22 cellular contexts compared by ENCODE assay signal in the genomic region with DNA sequence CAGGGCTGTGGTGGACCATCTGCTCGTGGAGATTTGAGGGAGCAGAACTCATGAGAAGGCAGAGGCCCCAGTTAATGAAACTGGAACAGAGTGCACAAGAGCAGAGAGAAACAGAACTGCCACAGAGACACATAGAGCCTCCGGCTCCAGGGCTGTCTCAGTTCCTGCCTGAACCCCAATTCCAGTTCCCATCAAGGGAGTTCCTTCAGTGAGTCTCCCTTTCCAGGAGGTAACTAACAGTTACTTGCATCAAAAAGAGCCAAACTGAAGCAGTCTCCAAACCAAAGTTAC. TPM values are rescaled to one million over a fixed set of nuclear protein-coding genes. Genes with fewer than 3 reads are reported as not detected.
A peak's percentile ranks its signal among the peaks of the same experiment; 100 is the strongest.
DNase-seq lines count a peak whose midpoint lies in the region; ATAC-seq and TF ChIP-seq lines count a peak whose summit lies in the region.
"Had no signal": no experiment of that assay in that cellular context is flagged by ENCODE, and none has a peak within 500 bp of the region (broad histone marks: within the 10 kb centered on the region; RNA-seq: fewer than 3 reads in every experiment).

No MANE protein-coding gene starts in this region.

- POLR2A ChIA-PET in activated CD4-positive, alpha-beta memory T cell treated with anti-CD3 and anti-CD28 coated beads, Interleukin-2, amount 10 ng/mL, durations not matched to agents 7 days and 5 days (lab: Charles Lee): no interaction called here
- POLR2A ChIA-PET in GM10248 (lab: Yijun Ruan, JAX): interaction anchor here (0.6 kb wide), 1 partner anchor 265 kb away, joined by 3 read pairs; no protein-coding TSS in a partner anchor

- H3K9me3 Mint-ChIP-seq in glutamatergic neuron (ENCODE audit: unreplicated experiment) (no peaks in the 10 kb centered on the region), mesothelial cell of epicardium (no peaks in the 10 kb centered on the region)
- no peaks in the 10 kb centered on the region for H3K9me3 Mint-ChIP-seq in activated CD4-positive, alpha-beta memory T cell treated with anti-CD3 and anti-CD28 coated beads, Interleukin-2, amount 10 ng/mL, durations not matched to agents 7 days and 5 days
- H3K9me3 Mint-ChIP-seq: HFFc6; T-helper 1 cell treated with Interleukin-12 subunit alpha and Interleukin-12 subunit beta and Interleukin-4 antibody, amounts not matched to agents 30 μg/mL and 1 μg/mL, for 36 hours had no signal

- peaks cover 2% of the 10 kb centered on the region for H3K27me3 Mint-ChIP-seq in glutamatergic neuron (ENCODE audit: unreplicated experiment)
- H3K27me3 Mint-ChIP-seq in mesothelial cell of epicardium (ENCODE audit: low read depth): peaks cover 15% of the 10 kb centered on the region
- peaks cover 5% of the 10 kb centered on the region for H3K27me3 Mint-ChIP-seq in activated CD4-positive, alpha-beta memory T cell treated with anti-CD3 and anti-CD28 coated beads, Interleukin-2, amount 10 ng/mL, durations not matched to agents 7 days and 5 days

- CTCF ChIA-PET in activated CD4-positive, alpha-beta memory T cell treated with anti-CD3 and anti-CD28 coated beads, Interleukin-2, amount 10 ng/mL, durations not matched to agents 7 days and 5 days (lab: Charles Lee): no interaction called here
- CTCF ChIA-PET in GM10248 (lab: Yijun Ruan, JAX): interaction anchor here (2.1 to 2.8 kb wide), 2 partner anchors 10 to 12 kb away, joined by 6 to 12 read pairs; no protein-coding TSS in a partner anchor

- peak overlapping the region; percentile 53 for H3K4me3 Mint-ChIP-seq in glutamatergic neuron (ENCODE audit: unreplicated experiment)
- H3K4me3 Mint-ChIP-seq in mesothelial cell of epicardium: no peak overlapping the region
- H3K4me3 Mint-ChIP-seq in activated CD4-positive, alpha-beta memory T cell treated with anti-CD3 and anti-CD28 coated beads, Interleukin-2, amount 10 ng/mL, durations not matched to agents 7 days and 5 days: no peak overlapping the region
- H3K4me3 Mint-ChIP-seq: HFFc6; T-helper 1 cell treated with Interleukin-12 subunit alpha and Interleukin-12 subunit beta and Interleukin-4 antibody, amounts not matched to agents 30 μg/mL and 1 μg/mL, for 36 hours had no signal

- H3K4me1 Mint-ChIP-seq in glutamatergic neuron (ENCODE audit: low read depth, unreplicated experiment) (peaks cover 21% of the 10 kb centered on the region), mesothelial cell of epicardium (no peaks in the 10 kb centered on the region)
- peaks cover 2% of the 10 kb centered on the region for H3K4me1 Mint-ChIP-seq in activated CD4-positive, alpha-beta memory T cell treated with anti-CD3 and anti-CD28 coated beads, Interleukin-2, amount 10 ng/mL, durations not matched to agents 7 days and 5 days

- ATAC-seq in GM18505 (IDR thresholded peaks at IDR 0.05; ENCODE audit: unreplicated experiment) (peak; percentile 13), GM21723 (IDR thresholded peaks at IDR 0.05; ENCODE audit: unreplicated experiment) (peak; percentile 63), HG03196 (IDR thresholded peaks at IDR 0.05; ENCODE audit: unreplicated experiment) (peak; percentile 15)
- ATAC-seq: A549, SK-N-SH treated with all-trans-retinoic acid at 6 μM for 48 hours had no signal

- TF ChIP-seq POLR2A in GM18505 (IDR thresholded peaks at IDR 0.05; ENCODE audit: borderline replicate concordance, extremely low read depth, insufficient read depth, insufficient read length) (no peak), erythroblast (IDR thresholded peaks at IDR 0.05; ENCODE audit: low read length) (no peak)

- H3K27ac Mint-ChIP-seq in glutamatergic neuron (ENCODE audit: unreplicated experiment): peak overlapping the region; percentile 76
- no peak overlapping the region for H3K27ac Mint-ChIP-seq in mesothelial cell of epicardium
- H3K27ac Mint-ChIP-seq in activated CD4-positive, alpha-beta memory T cell treated with anti-CD3 and anti-CD28 coated beads, Interleukin-2, amount 10 ng/mL, durations not matched to agents 7 days and 5 days: no peak overlapping the region
- H3K27ac Mint-ChIP-seq: HFFc6; T-helper 1 cell treated with Interleukin-12 subunit alpha and Interleukin-12 subunit beta and Interleukin-4 antibody, amounts not matched to agents 30 μg/mL and 1 μg/mL, for 36 hours had no signal

- no peak for DNase-seq in glutamatergic neuron
- DNase-seq in mesothelial cell of epicardium (ENCODE audit: low spot score in 2 of 2, unreplicated experiment in 2 of 2): no peak
- DNase-seq in activated CD4-positive, alpha-beta memory T cell treated with anti-CD3 and anti-CD28 coated beads, Interleukin-2, amount 10 ng/mL, durations not matched to agents 7 days and 5 days: no peak
- no peak for DNase-seq in GM10248 (ENCODE audit: extremely low spot score)
- DNase-seq in erythroblast (lab: John Stamatoyannopoulos, UW): no peak
- DNase-seq: C1 segment of cervical spinal cord, DND-41, HFFc6, NCI-H1092, NCI-H146, NCI-H2081, NCI-H510A, Peyer's patch, Right ventricle myocardium superior had no signal

- H3K36me3 Mint-ChIP-seq in glutamatergic neuron (ENCODE audit: unreplicated experiment): no peaks in the 10 kb centered on the region
- no peaks in the 10 kb centered on the region for H3K36me3 Mint-ChIP-seq in mesothelial cell of epicardium
- no peaks in the 10 kb centered on the region for H3K36me3 Mint-ChIP-seq in activated CD4-positive, alpha-beta memory T cell treated with anti-CD3 and anti-CD28 coated beads, Interleukin-2, amount 10 ng/mL, durations not matched to agents 7 days and 5 days (ENCODE audit: low read depth)

- TF ChIP-seq CTCF in glutamatergic neuron (IDR thresholded peaks at IDR 0.05; ENCODE audit: partially characterized antibody, unreplicated experiment) (no peak), mesothelial cell of epicardium (IDR thresholded peaks at IDR 0.05; ENCODE audit: unreplicated experiment) (no peak), GM10248 (IDR thresholded peaks at IDR 0.05; ENCODE audit: control extremely low read depth, extremely low read depth, low read depth, missing control alignments) (no peak)

RNA-seq across cellular contexts. Expression of gene SMIM23, which starts 41.9 kb away (rescaled TPM):
- total RNA-seq in glutamatergic neuron (ENCODE audit: unreplicated experiment) (not detected), mesothelial cell of epicardium (not detected in 3 replicates)
- total RNA-seq in activated CD4-positive, alpha-beta memory T cell treated with anti-CD3 and anti-CD28 coated beads, Interleukin-2, amount 10 ng/mL, durations not matched to agents 7 days and 5 days: not detected
- total RNA-seq: H4, HFFc6, MCF 10A, Peyer's patch, Right ventricle myocardium superior had no signal

Comparison
In these comparisons a context has a peak if more than half of its experiments do, and no peak if none do; other contexts are left out.
1. ATAC-seq: peak in every context shown above with its lines; median percentile 63 in GM21723; 15 in HG03196; 13 in GM18505.